ENCODE assay signal across 18 cellular contexts in the genomic region with DNA sequence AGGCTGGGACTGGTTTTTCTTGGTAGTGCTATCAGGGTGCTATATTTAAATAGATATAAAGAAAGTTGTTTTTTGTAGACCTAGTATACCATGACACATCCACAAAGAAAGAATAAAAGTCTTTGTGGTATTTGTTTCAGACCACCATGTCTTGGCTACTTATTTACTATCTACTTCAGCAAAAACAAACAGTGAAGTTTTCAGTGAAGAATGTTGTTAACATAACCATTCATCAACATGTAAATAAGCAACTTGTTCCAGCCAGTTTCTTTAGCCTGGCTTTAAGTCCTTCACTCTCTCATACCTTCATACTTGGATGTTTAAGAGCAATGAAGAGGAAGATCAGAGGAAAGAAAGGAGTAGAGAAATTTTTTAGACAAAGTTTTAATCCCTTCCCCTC.
"Had no signal": no experiment of that assay in that cellular context is flagged by ENCODE, and none has a peak within 500 bp of the region (broad histone marks: within the 10 kb centered on the region; RNA-seq: fewer than 3 reads in every experiment).

No MANE protein-coding gene starts in this region.

- H3K4me3 ChIP-seq: cardiac muscle cell, gastroesophageal sphincter, lower lobe of right lung, prostate gland, spleen, tibial nerve had no signal

- ATAC-seq: activated CD4-positive, alpha-beta T cell treated with anti-CD3 and anti-CD28 coated beads for 36 hours; activated naive CD8-positive, alpha-beta T cell treated with anti-CD3 and anti-CD28 coated beads, Interleukin-2, amount 50 U/mL, for 24 hours; gastroesophageal sphincter; lower lobe of right lung; natural killer cell; sciatic nerve; stimulated activated memory B cell treated with anti-CD40 and anti-IgM and Interleukin-4, amounts not matched to agents 10 μg/mL and 1 μg/mL and 100 μg/mL, for 72 hours had no signal

- H3K36me3 ChIP-seq: cardiac muscle cell, gastroesophageal sphincter, lower lobe of right lung, prostate gland, spleen, tibial nerve had no signal

- DNase-seq: activated CD4-positive, alpha-beta memory T cell treated with anti-CD3 and anti-CD28 coated beads, Interleukin-2, amount 10 ng/mL, durations not matched to agents 7 days and 5 days; activated CD4-positive, alpha-beta T cell treated with anti-CD3 and anti-CD28 coated beads for 36 hours; activated CD8-positive, alpha-beta memory T cell treated with anti-CD3 and anti-CD28 coated beads, Interleukin-2, amount 50 U/mL, for 4 hours; activated naive CD4-positive, alpha-beta T cell; activated naive CD8-positive, alpha-beta T cell treated with anti-CD3 and anti-CD28 coated beads, Interleukin-2, amount 50 U/mL, for 24 hours; lower lobe of right lung; natural killer cell; occipital lobe; spleen; stimulated activated CD4-positive, alpha-beta T cell treated with anti-CD3 and anti-CD28 coated beads, Interleukin-1b, Interleukin-23, amount 100 ng/mL, for 48 hours; T1000 had no signal

- H3K27ac ChIP-seq: cardiac muscle cell, gastroesophageal sphincter, lower lobe of right lung, prostate gland, spleen, tibial nerve had no signal

- H3K27me3 ChIP-seq: cardiac muscle cell, gastroesophageal sphincter, spleen, tibial nerve had no signal

- FAIRE-seq: endothelial cell of umbilical vein had no signal

- H3K4me1 ChIP-seq: gastroesophageal sphincter, lower lobe of right lung, prostate gland, spleen had no signal

- H3K9me3 ChIP-seq: gastroesophageal sphincter, lower lobe of right lung, prostate gland, tibial nerve had no signal
